ENCODE assay signal across 26 cellular contexts in the genomic region with DNA sequence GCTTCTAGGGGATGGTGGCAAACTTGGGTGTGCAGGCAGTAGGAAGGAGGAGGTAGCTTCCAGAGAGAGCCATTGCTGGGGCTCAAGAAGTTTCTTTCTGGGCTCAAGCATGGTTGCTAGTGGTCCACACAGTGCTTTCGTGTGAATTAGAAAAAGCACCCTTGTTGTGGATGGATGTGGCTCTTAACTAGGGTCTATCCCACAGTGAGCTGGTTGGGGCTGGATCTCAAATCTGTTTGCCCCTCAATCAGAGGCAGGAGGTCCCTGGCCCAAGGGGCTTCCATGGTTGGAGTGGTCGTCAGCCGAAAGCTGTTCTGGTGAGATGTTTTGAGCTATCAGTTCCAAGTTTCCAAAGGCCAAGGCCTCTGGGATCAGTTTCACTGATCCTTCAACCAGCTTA. TPM values are rescaled to one million over a fixed set of nuclear protein-coding genes. Genes with fewer than 3 reads are reported as not detected.
"Had no signal": no experiment of that assay in that cellular context is flagged by ENCODE, and none has a peak within 500 bp of the region (broad histone marks: within the 10 kb centered on the region; RNA-seq: fewer than 3 reads in every experiment).

No MANE protein-coding gene starts in this region.

- H3K27me3 ChIP-seq: body of pancreas, cardiac muscle cell, right lobe of liver, testis, uterus had no signal

- ATAC-seq: activated T-cell treated with anti-CD3 and anti-CD28 coated beads, Interleukin-2, amount 50 U/mL, for 4 hours; activated T-helper 17 cell treated with anti-CD3 and anti-CD28 coated beads, Interleukin-2, amount 50 U/mL, for 72 hours; body of pancreas; naive thymus-derived CD8-positive, alpha-beta T cell; right lobe of liver; stimulated activated naive CD8-positive, alpha-beta T cell treated with anti-CD3 and anti-CD28 coated beads, Interleukin-15, Interleukin-2, amounts not matched to agents 100 U/mL and 50 U/mL, for 24 hours; WTC11 had no signal

- H3K4me1 Mint-ChIP-seq: activated T-helper 17 cell treated with anti-CD3 and anti-CD28 coated beads, Interleukin-2, amount 50 U/mL, for 72 hours had no signal

- H3K27me3 Mint-ChIP-seq: activated T-helper 17 cell treated with anti-CD3 and anti-CD28 coated beads, Interleukin-2, amount 50 U/mL, for 72 hours; naive thymus-derived CD8-positive, alpha-beta T cell had no signal

- H3K9me3 Mint-ChIP-seq: activated CD4-positive, alpha-beta memory T cell treated with anti-CD3 and anti-CD28 coated beads, Interleukin-2, amount 10 ng/mL, durations not matched to agents 7 days and 5 days; activated CD4-positive, alpha-beta T cell treated with anti-CD3 and anti-CD28 coated beads, Interleukin-2, amount 10 ng/mL, durations not matched to agents 7 days and 5 days; activated T-cell treated with anti-CD3 and anti-CD28 coated beads, Interleukin-2, amount 50 U/mL, for 4 hours; activated T-helper 17 cell treated with anti-CD3 and anti-CD28 coated beads, Interleukin-2, amount 50 U/mL, for 72 hours; naive thymus-derived CD8-positive, alpha-beta T cell; type B pancreatic cell; WTC11 had no signal

- H3K9me3 ChIP-seq: body of pancreas, right lobe of liver, testis, uterus had no signal

- H3K36me3 Mint-ChIP-seq: naive thymus-derived CD8-positive, alpha-beta T cell; type B pancreatic cell; WTC11 had no signal

- DNase-seq: activated CD4-positive, alpha-beta memory T cell treated with anti-CD3 and anti-CD28 coated beads, Interleukin-2, amount 10 ng/mL, durations not matched to agents 7 days and 5 days; activated CD4-positive, alpha-beta T cell treated with anti-CD3 and anti-CD28 coated beads for 1 hour; activated CD4-positive, alpha-beta T cell treated with anti-CD3 and anti-CD28 coated beads, Interleukin-2, amount 10 ng/mL, durations not matched to agents 7 days and 5 days; activated gamma-delta T cell treated with Interleukin-2 at 50 U/mL for 16 hours; activated naive CD4-positive, alpha-beta T cell treated with anti-CD3 and anti-CD28 coated beads, Interleukin-2, amount 50 U/mL, for 16 hours; activated T-cell treated with anti-CD3 and anti-CD28 coated beads, Interleukin-2, amount 50 U/mL, for 4 hours; anterior cingulate cortex; body of pancreas; cerebellar nuclear complex; cortex of kidney; head of caudate nucleus; hypothalamus; mesenchymal stem cell; naive thymus-derived CD8-positive, alpha-beta T cell; posterior cingulate gyrus; stimulated activated CD4-positive, alpha-beta T cell treated with anti-CD3 and anti-CD28 coated beads, Interleukin-2, amount 100 ng/mL, for 48 hours; stimulated activated naive CD8-positive, alpha-beta T cell treated with anti-CD3 and anti-CD28 coated beads, Interleukin-15, Interleukin-2, amounts not matched to agents 100 U/mL and 50 U/mL, for 24 hours; T-helper 2 cell; testis; uterus had no signal

- H3K36me3 ChIP-seq: cardiac muscle cell, uterus had no signal

- H3K4me3 ChIP-seq: body of pancreas, cardiac muscle cell, right lobe of liver, testis, uterus had no signal

- H3K27ac Mint-ChIP-seq: activated CD4-positive, alpha-beta memory T cell treated with anti-CD3 and anti-CD28 coated beads, Interleukin-2, amount 10 ng/mL, durations not matched to agents 7 days and 5 days; activated CD4-positive, alpha-beta T cell treated with anti-CD3 and anti-CD28 coated beads, Interleukin-2, amount 10 ng/mL, durations not matched to agents 7 days and 5 days; activated T-helper 17 cell treated with anti-CD3 and anti-CD28 coated beads, Interleukin-2, amount 50 U/mL, for 72 hours; type B pancreatic cell; WTC11 had no signal

- H3K27ac ChIP-seq: body of pancreas, cardiac muscle cell, testis, uterus had no signal

- H3K4me3 Mint-ChIP-seq: activated CD4-positive, alpha-beta memory T cell treated with anti-CD3 and anti-CD28 coated beads, Interleukin-2, amount 10 ng/mL, durations not matched to agents 7 days and 5 days; activated CD4-positive, alpha-beta T cell treated with anti-CD3 and anti-CD28 coated beads, Interleukin-2, amount 10 ng/mL, durations not matched to agents 7 days and 5 days; activated T-cell treated with anti-CD3 and anti-CD28 coated beads, Interleukin-2, amount 50 U/mL, for 4 hours; activated T-helper 17 cell treated with anti-CD3 and anti-CD28 coated beads, Interleukin-2, amount 50 U/mL, for 72 hours; naive thymus-derived CD8-positive, alpha-beta T cell; type B pancreatic cell; WTC11 had no signal

RNA-seq across cellular contexts. Expression of a gene that starts 35.0 kb away (rescaled TPM):
- total RNA-seq: fibroblast of lung had no signal
- polyA plus RNA-seq: fibroblast of lung had no signal
